Comparison of ENCODE assay signal across 32 cellular contexts in genomic region chr17:31428512-31428911, GRCh38.
"Had no signal": no experiment of that assay in that cellular context is flagged by ENCODE, and none has a peak within 500 bp of the region (broad histone marks: within the 10 kb centered on the region; RNA-seq: fewer than 3 reads in every experiment).

No MANE protein-coding gene starts in this region.

- H3K36me3 ChIP-seq: ascending aorta, cardiac muscle cell had no signal

- ATAC-seq: activated CD8-positive, alpha-beta memory T cell treated with anti-CD3 and anti-CD28 coated beads, Interleukin-2, amount 10 ng/mL, durations not matched to agents 7 days and 5 days; Panc1; SK-N-SH treated with all-trans-retinoic acid at 6 μM for 48 hours; T-cell; T-helper 17 cell had no signal

- H3K36me3 Mint-ChIP-seq: activated CD8-positive, alpha-beta memory T cell treated with anti-CD3 and anti-CD28 coated beads, Interleukin-2, amount 10 ng/mL, durations not matched to agents 7 days and 5 days; activated naive CD8-positive, alpha-beta T cell treated with anti-CD3 and anti-CD28 coated beads for 36 hours had no signal

- H3K27ac ChIP-seq: ascending aorta, cardiac muscle cell, VCaP had no signal

- H3K27ac Mint-ChIP-seq: activated CD4-positive, alpha-beta memory T cell treated with anti-CD3 and anti-CD28 coated beads, Interleukin-2, amount 10 ng/mL, durations not matched to agents 7 days and 5 days; activated CD8-positive, alpha-beta memory T cell treated with anti-CD3 and anti-CD28 coated beads, Interleukin-2, amount 10 ng/mL, durations not matched to agents 7 days and 5 days; activated naive CD8-positive, alpha-beta T cell treated with anti-CD3 and anti-CD28 coated beads for 36 hours; T-cell; T-helper 17 cell had no signal

- H3K27me3 ChIP-seq: ascending aorta, cardiac muscle cell had no signal

- H3K9me3 ChIP-seq: ascending aorta had no signal

- H3K9me3 Mint-ChIP-seq: activated CD4-positive, alpha-beta memory T cell treated with anti-CD3 and anti-CD28 coated beads, Interleukin-2, amount 10 ng/mL, durations not matched to agents 7 days and 5 days; activated naive CD8-positive, alpha-beta T cell treated with anti-CD3 and anti-CD28 coated beads for 36 hours; central memory CD8-positive, alpha-beta T cell had no signal

- H3K4me1 ChIP-seq: ascending aorta had no signal

- H3K4me3 Mint-ChIP-seq: activated CD4-positive, alpha-beta memory T cell treated with anti-CD3 and anti-CD28 coated beads, Interleukin-2, amount 10 ng/mL, durations not matched to agents 7 days and 5 days; activated CD8-positive, alpha-beta memory T cell treated with anti-CD3 and anti-CD28 coated beads, Interleukin-2, amount 10 ng/mL, durations not matched to agents 7 days and 5 days; activated naive CD8-positive, alpha-beta T cell treated with anti-CD3 and anti-CD28 coated beads for 36 hours; central memory CD8-positive, alpha-beta T cell; T-cell; T-helper 17 cell had no signal

- H3K4me3 ChIP-seq: ascending aorta, cardiac muscle cell had no signal

- DNase-seq: activated CD4-positive, alpha-beta memory T cell treated with anti-CD3 and anti-CD28 coated beads, Interleukin-2, amount 10 ng/mL, durations not matched to agents 7 days and 5 days; activated CD4-positive, alpha-beta T cell treated with anti-CD3 and anti-CD28 coated beads for 1 hour; activated CD4-positive, alpha-beta T cell treated with anti-CD3 and anti-CD28 coated beads for 48 hours; activated CD4-positive, CD25-positive, alpha-beta regulatory T cell; activated CD8-positive, alpha-beta memory T cell treated with anti-CD3 and anti-CD28 coated beads for 24 hours; activated CD8-positive, alpha-beta memory T cell treated with anti-CD3 and anti-CD28 coated beads, Interleukin-2, amount 10 ng/mL, durations not matched to agents 7 days and 5 days; activated CD8-positive, alpha-beta memory T cell treated with anti-CD3 and anti-CD28 coated beads, Interleukin-2, amount 50 U/mL, for 48 hours; activated effector memory CD4-positive, alpha-beta T cell treated with Interleukin-2 at 50 U/mL for 16 hours; activated naive CD4-positive, alpha-beta T cell treated with anti-CD3 and anti-CD28 coated beads, Interleukin-2, amount 50 U/mL, for 16 hours; activated naive CD8-positive, alpha-beta T cell treated with anti-CD3 and anti-CD28 coated beads for 36 hours; activated T-cell treated with anti-CD3 and anti-CD28 coated beads, Interleukin-2, amount 50 U/mL, for 48 hours; amniotic stem cell; Karpas-422; NCI-H1105; NCI-H1417 treated with DMSO at 0.1 percent for 48 hours; NCI-H187 treated with DMSO at 0.1 percent for 48 hours; NCI-H2081; NCI-H226; NCI-H446 treated with DMSO at 0.1 percent for 48 hours; NCI-H524; NCI-H69; NCI-H82; SIG-M5; T-cell; T-helper 17 cell; T-helper 9 cell had no signal
